In genomic region chr2:145186303-145186702, GRCh38 we compare ENCODE assay signal across 11 cellular contexts.
DNase-seq lines count a peak whose midpoint lies in the region; ATAC-seq and TF ChIP-seq lines count a peak whose summit lies in the region.
"Had no signal": no experiment of that assay in that cellular context is flagged by ENCODE, and none has a peak within 500 bp of the region (broad histone marks: within the 10 kb centered on the region; RNA-seq: fewer than 3 reads in every experiment).

No MANE protein-coding gene starts in this region.

- no peak overlapping the region for H3K9ac ChIP-seq in neural progenitor cell

- H3K36me3 Mint-ChIP-seq in neural progenitor cell: no peaks in the 10 kb centered on the region

- ATAC-seq in mucosa of descending colon (no peak), GM21619 (IDR thresholded peaks at IDR 0.05; ENCODE audit: unreplicated experiment) (no peak)

- no peak overlapping the region for H2AFZ ChIP-seq in neural progenitor cell (replicated peaks)

- DNase-seq in GM06990 (ENCODE audit: extremely low read depth, insufficient read length) (peak; percentile 4), HuH-7 (ENCODE audit: low spot score) (peak; percentile 1), brain microvascular endothelial cell (no peak), neural progenitor cell (ENCODE audit: low spot score) (peak; percentile 20), NCI-H2171 (lab: John Stamatoyannopoulos, UW) (no peak), mucosa of descending colon (no peak), Peyer's patch (no peak)
- DNase-seq: activated CD4-positive, CD25-positive, alpha-beta regulatory T cell; immature natural killer cell; NCI-H526 treated with DMSO at 0.1 percent for 48 hours had no signal

- no peak overlapping the region for H3K4me3 ChIP-seq in GM06990 (replicated peaks; ENCODE audit: low read depth, low read length)
- no peak overlapping the region for H3K4me3 ChIP-seq in brain microvascular endothelial cell (ENCODE audit: low read depth, low read length)
- H3K4me3 ChIP-seq in neural progenitor cell: no peak overlapping the region
- no peak overlapping the region for H3K4me3 ChIP-seq in mucosa of descending colon
- H3K4me3 ChIP-seq in Peyer's patch: no peak overlapping the region

- H3K27ac ChIP-seq in brain microvascular endothelial cell (no peak overlapping the region), neural progenitor cell (no peak overlapping the region), Peyer's patch (no peak overlapping the region)

- no peaks in the 10 kb centered on the region for H3K79me2 ChIP-seq in neural progenitor cell (ENCODE audit: low read depth)

- H3K4me3 Mint-ChIP-seq in neural progenitor cell: no peak overlapping the region

- TF ChIP-seq CTCF in GM06990 (IDR thresholded peaks at IDR 0.05; ENCODE audit: insufficient read depth, low read length, poor library complexity, severe bottlenecking) (peak; percentile 37), brain microvascular endothelial cell (IDR thresholded peaks at IDR 0.05; ENCODE audit: low read depth, low read length, missing control alignments) (peak; percentile 14), neural progenitor cell (IDR thresholded peaks at IDR 0.05) (peak; percentile 49), mucosa of descending colon (IDR thresholded peaks at IDR 0.05) (no peak), Peyer's patch (IDR thresholded peaks at IDR 0.05) (no peak)

- H3K36me3 ChIP-seq in GM06990 (ENCODE audit: control insufficient read depth, insufficient read depth, low read length) (no peaks in the 10 kb centered on the region), brain microvascular endothelial cell (replicated peaks) (no peaks in the 10 kb centered on the region), neural progenitor cell (no peaks in the 10 kb centered on the region), mucosa of descending colon (ENCODE audit: low read depth) (no peaks in the 10 kb centered on the region), Peyer's patch (no peaks in the 10 kb centered on the region)

- H3K27ac Mint-ChIP-seq in neural progenitor cell: no peak overlapping the region
- H3K27ac Mint-ChIP-seq: immature natural killer cell had no signal

- peaks cover 21% of the 10 kb centered on the region for H3K4me1 Mint-ChIP-seq in neural progenitor cell

- H3K27me3 Mint-ChIP-seq in neural progenitor cell (ENCODE audit: insufficient read depth, low read depth): no peaks in the 10 kb centered on the region

- no peaks in the 10 kb centered on the region for H3K9me3 ChIP-seq in neural progenitor cell (ENCODE audit: low read depth)
- no peaks in the 10 kb centered on the region for H3K9me3 ChIP-seq in mucosa of descending colon
- H3K9me3 ChIP-seq in Peyer's patch: no peaks in the 10 kb centered on the region

- H3K9me3 Mint-ChIP-seq in neural progenitor cell: peaks cover 7% of the 10 kb centered on the region
- H3K9me3 Mint-ChIP-seq: immature natural killer cell had no signal

- intact Hi-C loops in mucosa of descending colon (cut with DNase I, micrococcal nuclease): no loop called here

- H3K4me1 ChIP-seq in neural progenitor cell (peaks cover 53% of the 10 kb centered on the region), mucosa of descending colon (ENCODE audit: low read depth) (no peaks in the 10 kb centered on the region), Peyer's patch (no peaks in the 10 kb centered on the region)

- TF ChIP-seq POLR2A in Peyer's patch (IDR thresholded peaks at IDR 0.05): no peak

- H3K4me2 ChIP-seq in neural progenitor cell: no peak overlapping the region

- no peaks in the 10 kb centered on the region for H4K20me1 ChIP-seq in neural progenitor cell (ENCODE audit: low read depth)

- H3K27me3 ChIP-seq in GM06990 (replicated peaks; ENCODE audit: control insufficient read depth, insufficient read depth, low read length): no peaks in the 10 kb centered on the region
- no peaks in the 10 kb centered on the region for H3K27me3 ChIP-seq in brain microvascular endothelial cell (replicated peaks)
- H3K27me3 ChIP-seq in neural progenitor cell: no peaks in the 10 kb centered on the region
- no peaks in the 10 kb centered on the region for H3K27me3 ChIP-seq in Peyer's patch

- peaks cover 23% of the 10 kb centered on the region for H3F3A ChIP-seq in neural progenitor cell (ENCODE audit: low read depth)

- in situ Hi-C loops in brain microvascular endothelial cell (cut with HindIII; ENCODE audit: low pct_ligation_motif_present, low sequenced_read_pairs): no loop called here

Comparison
In these comparisons a context has a peak if more than half of its experiments do, and no peak if none do; other contexts are left out.
1. DNase-seq: peak in GM06990 (single experiment), HuH-7 (single experiment) and neural progenitor cell (single experiment); none in brain microvascular endothelial cell (single experiment), NCI-H2171 (single experiment), mucosa of descending colon (0 of 3) and Peyer's patch (0 of 3).
2. CTCF ChIP-seq: peak in GM06990 (single experiment), brain microvascular endothelial cell (single experiment) and neural progenitor cell (single experiment); none in mucosa of descending colon (single experiment) and Peyer's patch (0 of 6).